In the genomic region with DNA sequence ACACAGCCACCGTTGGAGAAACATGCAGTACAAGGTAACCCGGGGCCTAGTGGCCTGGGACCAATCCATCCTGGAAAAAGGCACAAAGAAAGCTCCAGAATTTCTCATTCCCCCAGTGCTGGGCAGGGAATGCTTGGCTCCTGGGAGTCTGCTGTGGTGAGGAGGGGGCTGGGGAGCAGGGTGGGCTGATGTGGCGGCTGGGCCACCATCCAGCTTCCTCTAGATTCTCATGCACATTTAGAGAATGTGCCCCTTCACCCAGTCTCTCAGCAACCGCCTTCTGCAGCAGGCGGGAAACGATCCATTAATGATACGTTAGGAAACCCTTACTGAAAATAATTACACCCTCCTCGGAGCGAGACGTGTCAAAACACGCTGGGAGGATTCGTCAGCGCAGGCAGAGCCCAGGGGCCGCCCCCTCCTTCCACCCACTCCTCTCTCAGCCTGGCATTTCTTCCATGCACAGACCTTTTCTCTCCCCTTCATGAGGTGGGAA, we compare ENCODE assay signal across 20 cellular contexts. TPM values are rescaled to one million over a fixed set of nuclear protein-coding genes. Genes with fewer than 3 reads are reported as not detected.
DNase-seq lines count a peak whose midpoint lies in the region; ATAC-seq and TF ChIP-seq lines count a peak whose summit lies in the region.
"Had no signal": no experiment of that assay in that cellular context is flagged by ENCODE, and none has a peak within 500 bp of the region (broad histone marks: within the 10 kb centered on the region; RNA-seq: fewer than 3 reads in every experiment).

No MANE protein-coding gene starts in this region.

- no peaks in the 10 kb centered on the region for H3K27me3 ChIP-seq in foreskin keratinocyte
- H3K27me3 ChIP-seq in effector memory CD4-positive, alpha-beta T cell (replicated peaks; ENCODE audit: control insufficient read depth, insufficient read depth, low read length, poor library complexity, severe bottlenecking), result no peaks in the 10 kb centered on the region
- H3K27me3 ChIP-seq: ascending aorta, Peyer's patch had no signal

- no peaks in the 10 kb centered on the region for H3K36me3 ChIP-seq in effector memory CD4-positive, alpha-beta T cell (ENCODE audit: control insufficient read depth, insufficient read depth, low read length)
- H3K36me3 ChIP-seq: ascending aorta, Peyer's patch had no signal

- DNase-seq in Right ventricle myocardium inferior (ENCODE audit: missing footprints) (peak; percentile 33), cardiac septum (ENCODE audit: low spot score) (no peak), NCI-H748 (lab: John Stamatoyannopoulos, UW; ENCODE audit: unreplicated experiment) (peak; percentile 93), foreskin keratinocyte (peak in 1 of 2 donors; percentile 68), ureter (ENCODE audit: low spot score) (peak; percentile 71), HT-29 (ENCODE audit: low spot score) (no peak), SKM-1 treated with dmso at 0.1 percent for 144 hours (lab: John Stamatoyannopoulos, UW; ENCODE audit: unreplicated experiment) (no peak)
- DNase-seq in effector memory CD4-positive, alpha-beta T cell, result no peak
- DNase-seq: activated CD4-positive, alpha-beta T cell treated with anti-CD3 and anti-CD28 coated beads, Interleukin-2, amount 50 U/mL, for 48 hours; activated effector memory CD4-positive, alpha-beta T cell treated with Interleukin-2 at 50 U/mL for 16 hours; CD8-positive, alpha-beta T cell; effector CD8-positive, alpha-beta T cell; H9; left cardiac atrium; MV-4-11; naive thymus-derived CD4-positive, alpha-beta T cell; Peyer's patch; T-helper 2 cell had no signal

- H3K27ac ChIP-seq in foreskin keratinocyte, result no peak overlapping the region
- no peak overlapping the region for H3K27ac ChIP-seq in effector memory CD4-positive, alpha-beta T cell (ENCODE audit: insufficient read depth, low read length, poor library complexity, severe bottlenecking)
- H3K27ac ChIP-seq: ascending aorta, Peyer's patch had no signal

- H3K4me1 ChIP-seq in foreskin keratinocyte, result peaks cover 12% of the 10 kb centered on the region
- H3K4me1 ChIP-seq in effector memory CD4-positive, alpha-beta T cell (ENCODE audit: control insufficient read depth, insufficient read depth, low read length, poor library complexity, severe bottlenecking), result no peaks in the 10 kb centered on the region
- H3K4me1 ChIP-seq: ascending aorta, Peyer's patch had no signal

- intact Hi-C loops in Right ventricle myocardium inferior (cut with DNase I), result no loop called here
- intact Hi-C loops in cardiac septum (cut with DNase I), result no loop called here

- H3K9me3 ChIP-seq in effector memory CD4-positive, alpha-beta T cell (ENCODE audit: control insufficient read depth, low read length), result no peaks in the 10 kb centered on the region
- H3K9me3 ChIP-seq: ascending aorta, Peyer's patch had no signal

- ATAC-seq in Right ventricle myocardium inferior, result no peak
- peak; percentile 92 for ATAC-seq in foreskin keratinocyte
- ATAC-seq: CD8-positive, alpha-beta T cell; naive thymus-derived CD4-positive, alpha-beta T cell had no signal

- no peak for TF ChIP-seq CTCF in foreskin keratinocyte (conservative IDR thresholded peaks at IDR 0.05)

- H3K4me3 ChIP-seq in effector memory CD4-positive, alpha-beta T cell (ENCODE audit: insufficient read depth, low read depth, low read length, poor library complexity, severe bottlenecking), result no peak overlapping the region
- H3K4me3 ChIP-seq: ascending aorta, Peyer's patch, skin epidermis had no signal

RNA-seq across cellular contexts. Expression of a gene that starts 55.9 kb away (rescaled TPM):
- total RNA-seq in Right ventricle myocardium inferior, result 12.0 TPM
- total RNA-seq in cardiac septum, result 42.4 TPM
- 7.2 and 10.5 TPM in 2 replicates for total RNA-seq in foreskin keratinocyte
- polyA plus RNA-seq in foreskin keratinocyte, result 4.3 and 5.2 TPM in 2 replicates
- total RNA-seq in ureter, result 23.2 TPM
- 70.8 and 72.3 TPM in 2 replicates for total RNA-seq in HT-29 (2014; rRNA removed; shearing (Covaris generic))

Comparison
In these comparisons a context has a peak if more than half of its experiments do, and no peak if none do; other contexts are left out.
1. DNase-seq: peak in Right ventricle myocardium inferior (single experiment), NCI-H748 (single experiment) and ureter (single experiment); none in cardiac septum (single experiment), HT-29 (single experiment), SKM-1 treated with dmso at 0.1 percent for 144 hours (single experiment) and effector memory CD4-positive, alpha-beta T cell (0 of 3).